ENCODE assay signal across 1 cellular context in the genomic region with DNA sequence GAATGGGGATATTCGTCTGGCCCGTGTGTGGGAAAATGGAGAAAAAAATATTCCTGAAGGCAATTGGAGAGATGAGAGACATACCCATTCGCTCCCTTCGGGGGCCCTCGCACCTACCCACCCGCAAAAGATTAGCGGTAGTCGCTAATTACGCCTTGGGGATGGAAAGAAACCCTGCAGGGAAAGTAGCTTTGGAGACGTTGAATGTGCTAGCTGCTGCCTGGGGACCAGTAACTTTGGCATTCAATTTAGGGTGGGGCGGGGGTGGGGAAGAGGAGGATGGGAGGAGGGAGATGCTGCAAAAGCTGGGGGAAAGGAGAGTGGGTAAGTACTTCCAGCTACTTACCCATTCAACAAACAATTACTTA.
TF ChIP-seq lines count a peak whose summit lies in the region.

No MANE protein-coding gene starts in this region.

TF ChIP-seq in HEK293, 187 proteins besides CTCF, POLR2A, EP300 and RAD21 (continued from another document):
- TF ChIP-seq, protein P1, sequence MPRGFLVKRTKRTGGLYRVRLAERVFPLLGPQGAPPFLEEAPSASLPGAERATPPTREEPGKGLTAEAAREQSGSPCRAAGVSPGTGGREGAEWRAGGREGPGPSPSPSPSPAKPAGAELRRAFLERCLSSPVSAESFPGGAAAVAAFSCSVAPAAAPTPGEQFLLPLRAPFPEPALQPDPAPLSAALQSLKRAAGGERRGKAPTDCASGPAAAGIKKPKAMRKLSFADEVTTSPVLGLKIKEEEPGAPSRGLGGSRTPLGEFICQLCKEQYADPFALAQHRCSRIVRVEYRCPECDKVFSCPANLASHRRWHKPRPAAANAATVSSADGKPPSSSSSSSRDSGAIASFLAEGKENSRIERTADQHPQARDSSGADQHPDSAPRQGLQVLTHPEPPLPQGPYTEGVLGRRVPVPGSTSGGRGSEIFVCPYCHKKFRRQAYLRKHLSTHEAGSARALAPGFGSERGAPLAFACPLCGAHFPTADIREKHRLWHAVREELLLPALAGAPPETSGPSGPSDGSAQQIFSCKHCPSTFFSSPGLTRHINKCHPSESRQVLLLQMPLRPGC (tag by site-specific recombination; IDR thresholded peaks at IDR 0.05): no peak
- no peak for TF ChIP-seq TSHZ1 (tag by site-specific recombination; IDR thresholded peaks at IDR 0.05; ENCODE audit: borderline replicate concordance)
TF ChIP-seq in HEK293: peak in this region for 2.
